17 cellular contexts compared by ENCODE assay signal in genomic region chr13:29926077-29926476, GRCh38.
DNase-seq lines count a peak whose midpoint lies in the region; ATAC-seq and TF ChIP-seq lines count a peak whose summit lies in the region.
"Had no signal": no experiment of that assay in that cellular context is flagged by ENCODE, and none has a peak within 500 bp of the region (broad histone marks: within the 10 kb centered on the region; RNA-seq: fewer than 3 reads in every experiment).

No MANE protein-coding gene starts in this region.

- peaks cover 30% of the 10 kb centered on the region for H3K4me1 ChIP-seq in left ventricle myocardium inferior
- peaks cover 29% of the 10 kb centered on the region for H3K4me1 ChIP-seq in upper lobe of right lung

- H3K36me3 Mint-ChIP-seq in nephron (ENCODE audit: low read depth) = no peaks in the 10 kb centered on the region
- H3K36me3 Mint-ChIP-seq: CD4-positive, alpha-beta memory T cell; T-cell had no signal

- peaks cover 49% of the 10 kb centered on the region for H3K4me1 Mint-ChIP-seq in nephron

- H3K27me3 Mint-ChIP-seq in nephron (ENCODE audit: low read depth) = peaks cover 4% of the 10 kb centered on the region

- H3K4me3 ChIP-seq in left ventricle myocardium inferior (no peak overlapping the region), upper lobe of right lung (no peak overlapping the region)
- H3K4me3 ChIP-seq: skin epidermis had no signal

- H3K36me3 ChIP-seq in left ventricle myocardium inferior (no peaks in the 10 kb centered on the region), upper lobe of right lung (no peaks in the 10 kb centered on the region)
- H3K36me3 ChIP-seq: WERI-Rb-1 had no signal

- intact Hi-C loops in left ventricle myocardium inferior (cut with micrococcal nuclease) = loop anchor here (10.0 kb wide), 1 partner anchor 151 kb away; no protein-coding TSS in a partner anchor
- intact Hi-C loops in Right ventricle myocardium inferior (cut with DNase I) = no loop called here
- intact Hi-C loops in upper lobe of right lung (cut with DNase I) = loop anchor here (10.0 kb wide), 1 partner anchor 189 kb away; no protein-coding TSS in a partner anchor

- DNase-seq in left ventricle myocardium inferior (no peak), Right ventricle myocardium inferior (ENCODE audit: missing footprints) (no peak), epithelial cell of prostate (ENCODE audit: low read depth, low spot score) (no peak), upper lobe of right lung (no peak), hippocampal formation (lab: John Stamatoyannopoulos, UW) (no peak)
- no peak for DNase-seq in effector CD8-positive, alpha-beta T cell (lab: John Stamatoyannopoulos, UW)
- DNase-seq: activated CD8-positive, alpha-beta memory T cell treated with anti-CD3 and anti-CD28 coated beads for 24 hours; CD4-positive, alpha-beta memory T cell; central memory CD4-positive, alpha-beta T cell; DND-41; effector memory CD8-positive, alpha-beta T cell; T-cell; WERI-Rb-1 had no signal

- peaks cover 2% of the 10 kb centered on the region for H3K9me3 Mint-ChIP-seq in nephron
- H3K9me3 Mint-ChIP-seq: activated T-helper 2 cell treated with anti-CD3 and anti-CD28 coated beads, Interferon-gamma antibody, Interleukin-2, Interleukin-4, amounts not matched to agents 10 μg/mL and 5 μg/mL and 100 μg/mL, durations not matched to agents 14 hours and 24 hours and 36 hours; effector memory CD8-positive, alpha-beta T cell; T-cell had no signal

- H3K27me3 ChIP-seq in left ventricle myocardium inferior (ENCODE audit: low read depth) (no peaks in the 10 kb centered on the region), upper lobe of right lung (no peaks in the 10 kb centered on the region)

- H3K27ac ChIP-seq in left ventricle myocardium inferior (replicated peaks) (peak overlapping the region; percentile 31), epithelial cell of prostate (peak overlapping the region; percentile 83), upper lobe of right lung (peak overlapping the region; percentile 86)
- H3K27ac ChIP-seq: WERI-Rb-1 had no signal

- ATAC-seq in Right ventricle myocardium inferior = no peak
- ATAC-seq in upper lobe of right lung = no peak
- ATAC-seq in HG03432 (IDR thresholded peaks at IDR 0.05; ENCODE audit: unreplicated experiment) = no peak
- ATAC-seq: T-cell had no signal

- peak overlapping the region; percentile 29 to 95 (median 76) for H3K27ac Mint-ChIP-seq in nephron
- H3K27ac Mint-ChIP-seq: activated T-helper 2 cell treated with anti-CD3 and anti-CD28 coated beads, Interferon-gamma antibody, Interleukin-2, Interleukin-4, amounts not matched to agents 10 μg/mL and 5 μg/mL and 100 μg/mL, durations not matched to agents 14 hours and 24 hours and 36 hours; effector memory CD8-positive, alpha-beta T cell; T-cell had no signal

- peak overlapping the region in 1 of 3 experiments; percentile 1 for H3K4me3 Mint-ChIP-seq in nephron
- H3K4me3 Mint-ChIP-seq: CD4-positive, alpha-beta memory T cell; effector memory CD8-positive, alpha-beta T cell; T-cell had no signal

- no peak for TF ChIP-seq CTCF in left ventricle myocardium inferior (IDR thresholded peaks at IDR 0.05; ENCODE audit: borderline replicate concordance)
- TF ChIP-seq CTCF in nephron (IDR thresholded peaks at IDR 0.05; ENCODE audit: unreplicated experiment in 3 of 3) = no peak
- no peak for TF ChIP-seq CTCF in upper lobe of right lung (IDR thresholded peaks at IDR 0.05)

- H3K9me3 ChIP-seq in left ventricle myocardium inferior (replicated peaks) (no peaks in the 10 kb centered on the region), upper lobe of right lung (no peaks in the 10 kb centered on the region)

Comparison
In these comparisons a context has a peak if more than half of its experiments do, and no peak if none do; other contexts are left out.
1. H3K27ac ChIP-seq: peak in every context shown above with its lines; median percentile 86 in upper lobe of right lung; 83 in epithelial cell of prostate; 31 in left ventricle myocardium inferior.